ENCODE assay signal across 1 cellular context in genomic region chr13:60448907-60449510, GRCh38.
TF ChIP-seq lines count a peak whose summit lies in the region.

No MANE protein-coding gene starts in this region.

TF ChIP-seq in H1, 55 proteins besides CTCF, POLR2A, EP300 and RAD21 (continued from another document):
- TF ChIP-seq CHD7 (IDR thresholded peaks at IDR 0.05; ENCODE audit: insufficient replicate concordance, low read length): no peak
